Comparison of ENCODE assay signal across 1 cellular context in the genomic region with DNA sequence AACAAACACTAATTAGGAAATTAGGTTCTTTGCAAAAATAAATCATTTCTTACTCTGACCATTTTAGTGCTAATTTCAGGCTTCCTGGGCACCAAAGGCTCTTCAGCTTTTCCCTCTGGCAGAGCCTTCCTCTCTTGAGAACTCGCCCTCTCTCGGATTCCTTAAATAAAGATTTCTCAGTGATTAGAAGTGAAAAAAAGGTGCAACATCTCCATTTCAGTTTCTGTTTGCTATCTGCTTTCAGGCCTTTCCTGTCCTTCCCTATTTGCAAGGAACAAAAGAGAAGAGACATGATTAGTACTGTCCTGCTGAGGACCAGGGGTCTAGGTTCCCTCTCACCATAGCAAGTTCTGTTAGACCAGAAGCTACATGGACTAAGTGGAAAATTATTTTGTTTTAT.
TF ChIP-seq lines count a peak whose summit lies in the region.

No MANE protein-coding gene starts in this region.

TF ChIP-seq in GM12878, 131 proteins besides CTCF, POLR2A, EP300 and RAD21:
- TF ChIP-seq, protein P1, sequence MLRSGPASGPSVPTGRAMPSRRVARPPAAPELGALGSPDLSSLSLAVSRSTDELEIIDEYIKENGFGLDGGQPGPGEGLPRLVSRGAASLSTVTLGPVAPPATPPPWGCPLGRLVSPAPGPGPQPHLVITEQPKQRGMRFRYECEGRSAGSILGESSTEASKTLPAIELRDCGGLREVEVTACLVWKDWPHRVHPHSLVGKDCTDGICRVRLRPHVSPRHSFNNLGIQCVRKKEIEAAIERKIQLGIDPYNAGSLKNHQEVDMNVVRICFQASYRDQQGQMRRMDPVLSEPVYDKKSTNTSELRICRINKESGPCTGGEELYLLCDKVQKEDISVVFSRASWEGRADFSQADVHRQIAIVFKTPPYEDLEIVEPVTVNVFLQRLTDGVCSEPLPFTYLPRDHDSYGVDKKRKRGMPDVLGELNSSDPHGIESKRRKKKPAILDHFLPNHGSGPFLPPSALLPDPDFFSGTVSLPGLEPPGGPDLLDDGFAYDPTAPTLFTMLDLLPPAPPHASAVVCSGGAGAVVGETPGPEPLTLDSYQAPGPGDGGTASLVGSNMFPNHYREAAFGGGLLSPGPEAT (IDR thresholded peaks at IDR 0.05; ENCODE audit: low read depth), result peak; percentile 39; the same call in 1 of the 2 replicates
- TF ChIP-seq IKZF2 (IDR thresholded peaks at IDR 0.05) (peak; percentile 56 to 64; a peak in 3 of 4 replicates), KAT2A (conservative IDR thresholded peaks at IDR 0.05; ENCODE audit: control insufficient read depth, low read depth, low read length) (no peak), SUZ12 (IDR thresholded peaks at IDR 0.05; ENCODE audit: unreplicated experiment) (no peak), IKZF1 (conservative IDR thresholded peaks at IDR 0.05) (peak; percentile 57; the same call in 1 of the 2 replicates), MTA2 (IDR thresholded peaks at IDR 0.05; ENCODE audit: low read depth) (no peak)
- TF ChIP-seq, protein P2, sequence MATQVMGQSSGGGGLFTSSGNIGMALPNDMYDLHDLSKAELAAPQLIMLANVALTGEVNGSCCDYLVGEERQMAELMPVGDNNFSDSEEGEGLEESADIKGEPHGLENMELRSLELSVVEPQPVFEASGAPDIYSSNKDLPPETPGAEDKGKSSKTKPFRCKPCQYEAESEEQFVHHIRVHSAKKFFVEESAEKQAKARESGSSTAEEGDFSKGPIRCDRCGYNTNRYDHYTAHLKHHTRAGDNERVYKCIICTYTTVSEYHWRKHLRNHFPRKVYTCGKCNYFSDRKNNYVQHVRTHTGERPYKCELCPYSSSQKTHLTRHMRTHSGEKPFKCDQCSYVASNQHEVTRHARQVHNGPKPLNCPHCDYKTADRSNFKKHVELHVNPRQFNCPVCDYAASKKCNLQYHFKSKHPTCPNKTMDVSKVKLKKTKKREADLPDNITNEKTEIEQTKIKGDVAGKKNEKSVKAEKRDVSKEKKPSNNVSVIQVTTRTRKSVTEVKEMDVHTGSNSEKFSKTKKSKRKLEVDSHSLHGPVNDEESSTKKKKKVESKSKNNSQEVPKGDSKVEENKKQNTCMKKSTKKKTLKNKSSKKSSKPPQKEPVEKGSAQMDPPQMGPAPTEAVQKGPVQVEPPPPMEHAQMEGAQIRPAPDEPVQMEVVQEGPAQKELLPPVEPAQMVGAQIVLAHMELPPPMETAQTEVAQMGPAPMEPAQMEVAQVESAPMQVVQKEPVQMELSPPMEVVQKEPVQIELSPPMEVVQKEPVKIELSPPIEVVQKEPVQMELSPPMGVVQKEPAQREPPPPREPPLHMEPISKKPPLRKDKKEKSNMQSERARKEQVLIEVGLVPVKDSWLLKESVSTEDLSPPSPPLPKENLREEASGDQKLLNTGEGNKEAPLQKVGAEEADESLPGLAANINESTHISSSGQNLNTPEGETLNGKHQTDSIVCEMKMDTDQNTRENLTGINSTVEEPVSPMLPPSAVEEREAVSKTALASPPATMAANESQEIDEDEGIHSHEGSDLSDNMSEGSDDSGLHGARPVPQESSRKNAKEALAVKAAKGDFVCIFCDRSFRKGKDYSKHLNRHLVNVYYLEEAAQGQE (IDR thresholded peaks at IDR 0.05; ENCODE audit: low read depth, low read length), result no peak
- TF ChIP-seq, protein P3, sequence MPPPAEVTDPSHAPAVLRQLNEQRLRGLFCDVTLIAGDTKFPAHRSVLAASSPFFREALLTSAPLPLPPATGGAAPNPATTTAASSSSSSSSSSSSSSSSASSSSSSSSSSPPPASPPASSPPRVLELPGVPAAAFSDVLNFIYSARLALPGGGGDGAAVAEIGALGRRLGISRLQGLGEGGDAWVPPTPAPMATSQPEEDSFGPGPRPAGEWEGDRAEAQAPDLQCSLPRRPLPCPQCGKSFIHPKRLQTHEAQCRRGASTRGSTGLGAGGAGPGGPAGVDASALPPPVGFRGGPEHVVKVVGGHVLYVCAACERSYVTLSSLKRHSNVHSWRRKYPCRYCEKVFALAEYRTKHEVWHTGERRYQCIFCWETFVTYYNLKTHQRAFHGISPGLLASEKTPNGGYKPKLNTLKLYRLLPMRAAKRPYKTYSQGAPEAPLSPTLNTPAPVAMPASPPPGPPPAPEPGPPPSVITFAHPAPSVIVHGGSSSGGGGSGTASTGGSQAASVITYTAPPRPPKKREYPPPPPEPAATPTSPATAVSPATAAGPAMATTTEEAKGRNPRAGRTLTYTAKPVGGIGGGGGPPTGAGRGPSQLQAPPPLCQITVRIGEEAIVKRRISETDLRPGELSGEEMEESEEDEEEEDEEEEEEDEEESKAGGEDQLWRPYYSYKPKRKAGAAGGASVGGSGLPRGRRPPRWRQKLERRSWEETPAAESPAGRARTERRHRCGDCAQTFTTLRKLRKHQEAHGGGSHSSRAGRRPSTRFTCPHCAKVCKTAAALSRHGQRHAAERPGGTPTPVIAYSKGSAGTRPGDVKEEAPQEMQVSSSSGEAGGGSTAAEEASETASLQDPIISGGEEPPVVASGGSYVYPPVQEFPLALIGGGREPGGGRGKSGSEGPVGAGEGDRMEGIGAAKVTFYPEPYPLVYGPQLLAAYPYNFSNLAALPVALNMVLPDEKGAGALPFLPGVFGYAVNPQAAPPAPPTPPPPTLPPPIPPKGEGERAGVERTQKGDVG (CRISPR knock-in tag; IDR thresholded peaks at IDR 0.05), result no peak
- TF ChIP-seq, protein P4, sequence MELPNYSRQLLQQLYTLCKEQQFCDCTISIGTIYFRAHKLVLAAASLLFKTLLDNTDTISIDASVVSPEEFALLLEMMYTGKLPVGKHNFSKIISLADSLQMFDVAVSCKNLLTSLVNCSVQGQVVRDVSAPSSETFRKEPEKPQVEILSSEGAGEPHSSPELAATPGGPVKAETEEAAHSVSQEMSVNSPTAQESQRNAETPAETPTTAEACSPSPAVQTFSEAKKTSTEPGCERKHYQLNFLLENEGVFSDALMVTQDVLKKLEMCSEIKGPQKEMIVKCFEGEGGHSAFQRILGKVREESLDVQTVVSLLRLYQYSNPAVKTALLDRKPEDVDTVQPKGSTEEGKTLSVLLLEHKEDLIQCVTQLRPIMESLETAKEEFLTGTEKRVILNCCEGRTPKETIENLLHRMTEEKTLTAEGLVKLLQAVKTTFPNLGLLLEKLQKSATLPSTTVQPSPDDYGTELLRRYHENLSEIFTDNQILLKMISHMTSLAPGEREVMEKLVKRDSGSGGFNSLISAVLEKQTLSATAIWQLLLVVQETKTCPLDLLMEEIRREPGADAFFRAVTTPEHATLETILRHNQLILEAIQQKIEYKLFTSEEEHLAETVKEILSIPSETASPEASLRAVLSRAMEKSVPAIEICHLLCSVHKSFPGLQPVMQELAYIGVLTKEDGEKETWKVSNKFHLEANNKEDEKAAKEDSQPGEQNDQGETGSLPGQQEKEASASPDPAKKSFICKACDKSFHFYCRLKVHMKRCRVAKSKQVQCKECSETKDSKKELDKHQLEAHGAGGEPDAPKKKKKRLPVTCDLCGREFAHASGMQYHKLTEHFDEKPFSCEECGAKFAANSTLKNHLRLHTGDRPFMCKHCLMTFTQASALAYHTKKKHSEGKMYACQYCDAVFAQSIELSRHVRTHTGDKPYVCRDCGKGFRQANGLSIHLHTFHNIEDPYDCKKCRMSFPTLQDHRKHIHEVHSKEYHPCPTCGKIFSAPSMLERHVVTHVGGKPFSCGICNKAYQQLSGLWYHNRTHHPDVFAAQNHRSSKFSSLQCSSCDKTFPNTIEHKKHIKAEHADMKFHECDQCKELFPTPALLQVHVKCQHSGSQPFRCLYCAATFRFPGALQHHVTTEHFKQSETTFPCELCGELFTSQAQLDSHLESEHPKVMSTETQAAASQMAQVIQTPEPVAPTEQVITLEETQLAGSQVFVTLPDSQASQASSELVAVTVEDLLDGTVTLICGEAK (IDR thresholded peaks at IDR 0.05; ENCODE audit: borderline replicate concordance), result peak; percentile 63; the same call in 1 of the 2 replicates
